ENCODE assay signal across 8 cellular contexts in the genomic region with DNA sequence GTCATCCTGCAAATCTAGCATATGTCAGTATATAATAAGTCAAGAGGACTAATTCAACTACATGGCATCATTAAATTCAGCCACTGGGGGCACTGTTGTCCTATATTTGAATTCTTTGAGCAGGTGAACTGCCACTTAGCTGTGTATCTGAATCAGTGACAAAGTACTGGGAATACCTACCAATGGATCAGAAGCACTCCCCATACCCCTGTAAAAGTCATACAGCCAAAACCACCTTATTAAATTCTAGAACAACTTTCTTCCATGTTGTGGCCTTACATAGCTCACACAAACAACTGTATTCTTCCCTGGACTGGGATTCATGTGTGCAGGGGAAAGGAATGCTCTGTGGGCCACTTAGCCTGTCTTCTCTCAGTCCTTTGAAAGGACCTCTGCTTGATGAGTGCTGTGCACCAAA. TPM values are rescaled to one million over a fixed set of nuclear protein-coding genes. Genes with fewer than 3 reads are reported as not detected.
DNase-seq lines count a peak whose midpoint lies in the region; ATAC-seq and TF ChIP-seq lines count a peak whose summit lies in the region.

No MANE protein-coding gene starts in this region.

- H3K4me3 ChIP-seq in cardiac fibroblast (replicated peaks in 1 of 2; ENCODE audit: low read depth in 2 of 2, low read length in 2 of 2): no peak overlapping the region

- peak overlapping the region; percentile 65; the same call in 1 of the 2 replicates for H3K27ac Mint-ChIP-seq in WTC11

- H3K9me3 Mint-ChIP-seq in WTC11: no peaks in the 10 kb centered on the region

- DNase-seq in NCI-H2081 treated with DMSO at 0.1 percent for 48 hours (lab: John Stamatoyannopoulos, UW) (peak; percentile 55), WTC11 (ENCODE audit: low spot score) (peak; percentile 71), cardiac fibroblast (ENCODE audit: low read depth in 2 of 2) (peak; percentile 69 to 80), kidney tubule cell (ENCODE audit: low spot score) (peak; percentile 72)
- DNase-seq in stimulated activated CD4-positive, alpha-beta T cell treated with anti-CD3 and anti-CD28 coated beads, Interleukin-4, amount 100 ng/mL, for 48 hours (ENCODE audit: low read depth in 2 of 2): peak; percentile 56 to 60

- ATAC-seq in HG02852 (IDR thresholded peaks at IDR 0.05; ENCODE audit: unreplicated experiment) (peak; percentile 77), WTC11 (peak; percentile 92), GM18867 (IDR thresholded peaks at IDR 0.05; ENCODE audit: unreplicated experiment) (no peak)

- H3K27me3 Mint-ChIP-seq in WTC11 (ENCODE audit: low read depth): no peaks in the 10 kb centered on the region

- TF ChIP-seq CTCF in GM12873 (IDR thresholded peaks at IDR 0.05; ENCODE audit: insufficient read depth, low read depth, low read length, missing control alignments) (peak; percentile 59), WTC11 (IDR thresholded peaks at IDR 0.05) (peak; percentile 70), cardiac fibroblast (IDR thresholded peaks at IDR 0.05; ENCODE audit: low read depth, low read length) (peak; percentile 52)

- 0 out of 2 replicates have a peak, but pooled peaks cover 3% of the 10 kb centered on the region for H3K36me3 Mint-ChIP-seq in WTC11

- POLR2A ChIA-PET in WTC11 (lab: Charles Lee): no interaction called here

- CTCF ChIA-PET in WTC11 (lab: Charles Lee): interaction anchor here (0.6 to 3.1 kb wide), 28 partner anchors 9 to 381 kb away, joined by 3 to 28 read pairs (median 4); a partner anchor contains a TSS

- peaks cover 9% of the 10 kb centered on the region for H3K4me1 Mint-ChIP-seq in WTC11

- H3K4me3 Mint-ChIP-seq in WTC11: no peak overlapping the region

TF ChIP-seq in WTC11, 78 proteins besides CTCF, POLR2A, EP300 and RAD21:
- TF ChIP-seq, protein P1, sequence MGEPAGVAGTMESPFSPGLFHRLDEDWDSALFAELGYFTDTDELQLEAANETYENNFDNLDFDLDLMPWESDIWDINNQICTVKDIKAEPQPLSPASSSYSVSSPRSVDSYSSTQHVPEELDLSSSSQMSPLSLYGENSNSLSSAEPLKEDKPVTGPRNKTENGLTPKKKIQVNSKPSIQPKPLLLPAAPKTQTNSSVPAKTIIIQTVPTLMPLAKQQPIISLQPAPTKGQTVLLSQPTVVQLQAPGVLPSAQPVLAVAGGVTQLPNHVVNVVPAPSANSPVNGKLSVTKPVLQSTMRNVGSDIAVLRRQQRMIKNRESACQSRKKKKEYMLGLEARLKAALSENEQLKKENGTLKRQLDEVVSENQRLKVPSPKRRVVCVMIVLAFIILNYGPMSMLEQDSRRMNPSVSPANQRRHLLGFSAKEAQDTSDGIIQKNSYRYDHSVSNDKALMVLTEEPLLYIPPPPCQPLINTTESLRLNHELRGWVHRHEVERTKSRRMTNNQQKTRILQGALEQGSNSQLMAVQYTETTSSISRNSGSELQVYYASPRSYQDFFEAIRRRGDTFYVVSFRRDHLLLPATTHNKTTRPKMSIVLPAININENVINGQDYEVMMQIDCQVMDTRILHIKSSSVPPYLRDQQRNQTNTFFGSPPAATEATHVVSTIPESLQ (CRISPR knock-in tag; IDR thresholded peaks at IDR 0.05): no peak
- TF ChIP-seq, protein P2, sequence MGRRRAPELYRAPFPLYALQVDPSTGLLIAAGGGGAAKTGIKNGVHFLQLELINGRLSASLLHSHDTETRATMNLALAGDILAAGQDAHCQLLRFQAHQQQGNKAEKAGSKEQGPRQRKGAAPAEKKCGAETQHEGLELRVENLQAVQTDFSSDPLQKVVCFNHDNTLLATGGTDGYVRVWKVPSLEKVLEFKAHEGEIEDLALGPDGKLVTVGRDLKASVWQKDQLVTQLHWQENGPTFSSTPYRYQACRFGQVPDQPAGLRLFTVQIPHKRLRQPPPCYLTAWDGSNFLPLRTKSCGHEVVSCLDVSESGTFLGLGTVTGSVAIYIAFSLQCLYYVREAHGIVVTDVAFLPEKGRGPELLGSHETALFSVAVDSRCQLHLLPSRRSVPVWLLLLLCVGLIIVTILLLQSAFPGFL (CRISPR knock-in tag; IDR thresholded peaks at IDR 0.05; ENCODE audit: borderline replicate concordance): no peak
- TF ChIP-seq NR1H2 (CRISPR knock-in tag; IDR thresholded peaks at IDR 0.05): no peak
- TF ChIP-seq, protein P3, sequence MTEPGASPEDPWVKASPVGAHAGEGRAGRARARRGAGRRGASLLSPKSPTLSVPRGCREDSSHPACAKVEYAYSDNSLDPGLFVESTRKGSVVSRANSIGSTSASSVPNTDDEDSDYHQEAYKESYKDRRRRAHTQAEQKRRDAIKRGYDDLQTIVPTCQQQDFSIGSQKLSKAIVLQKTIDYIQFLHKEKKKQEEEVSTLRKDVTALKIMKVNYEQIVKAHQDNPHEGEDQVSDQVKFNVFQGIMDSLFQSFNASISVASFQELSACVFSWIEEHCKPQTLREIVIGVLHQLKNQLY (CRISPR knock-in tag; IDR thresholded peaks at IDR 0.05): no peak
- TF ChIP-seq, protein P4, sequence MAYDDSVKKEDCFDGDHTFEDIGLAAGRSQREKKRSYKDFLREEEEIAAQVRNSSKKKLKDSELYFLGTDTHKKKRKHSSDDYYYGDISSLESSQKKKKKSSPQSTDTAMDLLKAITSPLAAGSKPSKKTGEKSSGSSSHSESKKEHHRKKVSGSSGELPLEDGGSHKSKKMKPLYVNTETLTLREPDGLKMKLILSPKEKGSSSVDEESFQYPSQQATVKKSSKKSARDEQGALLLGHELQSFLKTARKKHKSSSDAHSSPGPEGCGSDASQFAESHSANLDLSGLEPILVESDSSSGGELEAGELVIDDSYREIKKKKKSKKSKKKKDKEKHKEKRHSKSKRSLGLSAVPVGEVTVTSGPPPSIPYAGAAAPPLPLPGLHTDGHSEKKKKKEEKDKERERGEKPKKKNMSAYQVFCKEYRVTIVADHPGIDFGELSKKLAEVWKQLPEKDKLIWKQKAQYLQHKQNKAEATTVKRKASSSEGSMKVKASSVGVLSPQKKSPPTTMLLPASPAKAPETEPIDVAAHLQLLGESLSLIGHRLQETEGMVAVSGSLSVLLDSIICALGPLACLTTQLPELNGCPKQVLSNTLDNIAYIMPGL (CRISPR knock-in tag; IDR thresholded peaks at IDR 0.05): no peak
TF ChIP-seq in WTC11: peak in this region for 0.

RNA-seq across cellular contexts. Expression of a gene that starts 57.4 kb away (rescaled TPM):
- 13.4 to 13.5 TPM (median 13.5 TPM) in 3 replicates for total RNA-seq in WTC11 (2021)
